1 cellular context compared by ENCODE assay signal in the genomic region with DNA sequence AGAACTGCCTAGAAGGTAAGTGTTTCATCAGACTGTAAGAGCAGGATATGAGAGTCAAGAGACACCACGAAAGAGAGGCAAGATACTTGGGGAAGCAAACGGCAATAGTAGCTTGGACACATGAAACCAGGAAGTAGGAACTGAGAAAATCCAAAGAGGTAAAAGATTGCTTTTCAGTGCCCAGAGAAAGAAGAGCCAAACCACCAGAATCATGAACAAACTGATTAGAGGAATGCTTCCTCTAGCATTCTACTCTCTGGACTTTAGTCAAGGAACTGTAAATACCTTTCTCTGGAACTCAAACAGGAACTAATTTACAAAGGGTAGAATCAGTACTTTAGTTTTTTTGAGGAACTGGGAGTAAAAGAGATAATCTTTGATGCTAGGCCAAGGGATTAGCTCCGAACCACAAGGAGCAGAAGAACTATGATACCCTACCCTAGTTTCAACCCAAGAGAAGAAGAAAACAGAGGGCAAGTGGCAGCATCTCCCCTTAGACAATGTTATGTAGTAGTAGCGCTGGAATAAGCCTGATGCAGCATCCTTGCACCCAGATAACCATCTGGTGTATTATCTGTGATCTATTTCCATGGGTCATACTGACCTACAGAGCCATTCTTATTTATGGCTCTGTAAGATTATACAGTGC.
TF ChIP-seq lines count a peak whose summit lies in the region.

No MANE protein-coding gene starts in this region.

TF ChIP-seq in GM12878, 131 proteins besides CTCF, POLR2A, EP300 and RAD21 (continues in another document):
- TF ChIP-seq RFX5 (IDR thresholded peaks at IDR 0.05; ENCODE audit: low read depth, low read length) (no peak), YY1 (IDR thresholded peaks at IDR 0.05; ENCODE audit: low read depth, low read length) (no peak), PML (IDR thresholded peaks at IDR 0.05; ENCODE audit: low read length) (no peak), WRNIP1 (IDR thresholded peaks at IDR 0.05; ENCODE audit: borderline replicate concordance, low read depth, low read length) (no peak), CBX5 (IDR thresholded peaks at IDR 0.05; ENCODE audit: low read depth) (0 out of 2 replicates have a peak, but pooled peaks have one; percentile 50), TBL1XR1 (IDR thresholded peaks at IDR 0.05; ENCODE audit: low read depth, low read length) (no peak), KLF5 (IDR thresholded peaks at IDR 0.05; ENCODE audit: partially characterized antibody) (no peak), CREB1 (IDR thresholded peaks at IDR 0.05; ENCODE audit: low read depth) (0 out of 2 replicates have a peak, but pooled peaks have one; percentile 25), SREBF1 (IDR thresholded peaks at IDR 0.05; ENCODE audit: low read length) (no peak), POLR2AphosphoS2 (IDR thresholded peaks at IDR 0.05; ENCODE audit: low read depth, low read length) (no peak), ZNF217 (IDR thresholded peaks at IDR 0.05) (0 out of 2 replicates have a peak, but pooled peaks have one; percentile 66), SP1 (IDR thresholded peaks at IDR 0.05; ENCODE audit: low read depth, low read length) (no peak), TAF1 (IDR thresholded peaks at IDR 0.05; ENCODE audit: borderline replicate concordance, low read depth, low read length) (no peak), MYC (IDR thresholded peaks at IDR 0.05; ENCODE audit: insufficient read depth, insufficient read length, insufficient replicate concordance, low read length, severe bottlenecking) (no peak), SIN3A (IDR thresholded peaks at IDR 0.05; ENCODE audit: low read depth, low read length) (no peak), GATAD2B (conservative IDR thresholded peaks at IDR 0.05; ENCODE audit: low read depth) (no peak), SUZ12 (IDR thresholded peaks at IDR 0.05; ENCODE audit: unreplicated experiment) (no peak), ZZZ3 (IDR thresholded peaks at IDR 0.05; ENCODE audit: control insufficient read depth, insufficient read length, low read depth) (no peak), NRF1 (conservative IDR thresholded peaks at IDR 0.05; ENCODE audit: low read depth, low read length) (no peak), PAX8 (IDR thresholded peaks at IDR 0.05) (no peak), MEF2A (IDR thresholded peaks at IDR 0.05; ENCODE audit: insufficient read depth, low read depth, low read length) (0 out of 2 replicates have a peak, but pooled peaks have one; percentile 30), CHD4 (IDR thresholded peaks at IDR 0.05) (no peak), POLR2AphosphoS5 (IDR thresholded peaks at IDR 0.05; ENCODE audit: low read length) (no peak), HDAC2 (IDR thresholded peaks at IDR 0.05) (no peak), ETV6 (conservative IDR thresholded peaks at IDR 0.05 in 1 of 2, IDR thresholded peaks at IDR 0.05 in 1 of 2; ENCODE audit: borderline replicate concordance in 1 of 2, low read depth in 1 of 2) (peak in 1 of 2 experiments; percentile 92; a peak in 2 of 4 replicates), ATF7 (IDR thresholded peaks at IDR 0.05; ENCODE audit: low read depth) (no peak), DPF2 (IDR thresholded peaks at IDR 0.05) (peak; percentile 55; the same call in 1 of the 2 replicates), EED (IDR thresholded peaks at IDR 0.05; ENCODE audit: low read depth) (peak; percentile 75), BHLHE40 (IDR thresholded peaks at IDR 0.05; ENCODE audit: borderline replicate concordance in 1 of 2, low read depth in 2 of 2, low read length in 1 of 2) (no peak), RBBP5 (conservative IDR thresholded peaks at IDR 0.05) (no peak), RCOR1 (conservative IDR thresholded peaks at IDR 0.05; ENCODE audit: low read depth, low read length) (no peak), HCFC1 (IDR thresholded peaks at IDR 0.05; ENCODE audit: low read length) (no peak), NBN (IDR thresholded peaks at IDR 0.05) (no peak), MXI1 (IDR thresholded peaks at IDR 0.05; ENCODE audit: low read depth, low read length) (no peak), ZNF384 (IDR thresholded peaks at IDR 0.05; ENCODE audit: borderline replicate concordance, low read depth, low read length) (no peak), JUNB (IDR thresholded peaks at IDR 0.05) (peak; percentile 35), ZNF274 (IDR thresholded peaks at IDR 0.05; ENCODE audit: insufficient read depth, insufficient read length) (no peak), MTA2 (IDR thresholded peaks at IDR 0.05; ENCODE audit: low read depth) (peak; percentile 52; the same call in 1 of the 2 replicates), CBX3 (IDR thresholded peaks at IDR 0.05; ENCODE audit: borderline replicate concordance, low read depth) (no peak), BCL11A (IDR thresholded peaks at IDR 0.05; ENCODE audit: low read depth, low read length) (no peak), ZNF622 (IDR thresholded peaks at IDR 0.05) (no peak)
- TF ChIP-seq, protein P1, sequence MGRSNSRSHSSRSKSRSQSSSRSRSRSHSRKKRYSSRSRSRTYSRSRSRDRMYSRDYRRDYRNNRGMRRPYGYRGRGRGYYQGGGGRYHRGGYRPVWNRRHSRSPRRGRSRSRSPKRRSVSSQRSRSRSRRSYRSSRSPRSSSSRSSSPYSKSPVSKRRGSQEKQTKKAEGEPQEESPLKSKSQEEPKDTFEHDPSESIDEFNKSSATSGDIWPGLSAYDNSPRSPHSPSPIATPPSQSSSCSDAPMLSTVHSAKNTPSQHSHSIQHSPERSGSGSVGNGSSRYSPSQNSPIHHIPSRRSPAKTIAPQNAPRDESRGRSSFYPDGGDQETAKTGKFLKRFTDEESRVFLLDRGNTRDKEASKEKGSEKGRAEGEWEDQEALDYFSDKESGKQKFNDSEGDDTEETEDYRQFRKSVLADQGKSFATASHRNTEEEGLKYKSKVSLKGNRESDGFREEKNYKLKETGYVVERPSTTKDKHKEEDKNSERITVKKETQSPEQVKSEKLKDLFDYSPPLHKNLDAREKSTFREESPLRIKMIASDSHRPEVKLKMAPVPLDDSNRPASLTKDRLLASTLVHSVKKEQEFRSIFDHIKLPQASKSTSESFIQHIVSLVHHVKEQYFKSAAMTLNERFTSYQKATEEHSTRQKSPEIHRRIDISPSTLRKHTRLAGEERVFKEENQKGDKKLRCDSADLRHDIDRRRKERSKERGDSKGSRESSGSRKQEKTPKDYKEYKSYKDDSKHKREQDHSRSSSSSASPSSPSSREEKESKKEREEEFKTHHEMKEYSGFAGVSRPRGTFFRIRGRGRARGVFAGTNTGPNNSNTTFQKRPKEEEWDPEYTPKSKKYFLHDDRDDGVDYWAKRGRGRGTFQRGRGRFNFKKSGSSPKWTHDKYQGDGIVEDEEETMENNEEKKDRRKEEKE (IDR thresholded peaks at IDR 0.05): no peak
- TF ChIP-seq, protein P2, sequence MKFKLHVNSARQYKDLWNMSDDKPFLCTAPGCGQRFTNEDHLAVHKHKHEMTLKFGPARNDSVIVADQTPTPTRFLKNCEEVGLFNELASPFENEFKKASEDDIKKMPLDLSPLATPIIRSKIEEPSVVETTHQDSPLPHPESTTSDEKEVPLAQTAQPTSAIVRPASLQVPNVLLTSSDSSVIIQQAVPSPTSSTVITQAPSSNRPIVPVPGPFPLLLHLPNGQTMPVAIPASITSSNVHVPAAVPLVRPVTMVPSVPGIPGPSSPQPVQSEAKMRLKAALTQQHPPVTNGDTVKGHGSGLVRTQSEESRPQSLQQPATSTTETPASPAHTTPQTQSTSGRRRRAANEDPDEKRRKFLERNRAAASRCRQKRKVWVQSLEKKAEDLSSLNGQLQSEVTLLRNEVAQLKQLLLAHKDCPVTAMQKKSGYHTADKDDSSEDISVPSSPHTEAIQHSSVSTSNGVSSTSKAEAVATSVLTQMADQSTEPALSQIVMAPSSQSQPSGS (IDR thresholded peaks at IDR 0.05; ENCODE audit: low read length): peak; percentile 57
- TF ChIP-seq, protein P3, sequence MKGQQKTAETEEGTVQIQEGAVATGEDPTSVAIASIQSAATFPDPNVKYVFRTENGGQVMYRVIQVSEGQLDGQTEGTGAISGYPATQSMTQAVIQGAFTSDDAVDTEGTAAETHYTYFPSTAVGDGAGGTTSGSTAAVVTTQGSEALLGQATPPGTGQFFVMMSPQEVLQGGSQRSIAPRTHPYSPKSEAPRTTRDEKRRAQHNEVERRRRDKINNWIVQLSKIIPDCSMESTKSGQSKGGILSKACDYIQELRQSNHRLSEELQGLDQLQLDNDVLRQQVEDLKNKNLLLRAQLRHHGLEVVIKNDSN (IDR thresholded peaks at IDR 0.05; ENCODE audit: borderline replicate concordance, extremely low read length, insufficient read depth, low read depth, low read length): no peak
- TF ChIP-seq, protein P4, sequence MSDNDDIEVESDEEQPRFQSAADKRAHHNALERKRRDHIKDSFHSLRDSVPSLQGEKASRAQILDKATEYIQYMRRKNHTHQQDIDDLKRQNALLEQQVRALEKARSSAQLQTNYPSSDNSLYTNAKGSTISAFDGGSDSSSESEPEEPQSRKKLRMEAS (IDR thresholded peaks at IDR 0.05; ENCODE audit: low read depth, low read length): no peak
- TF ChIP-seq, protein P5, sequence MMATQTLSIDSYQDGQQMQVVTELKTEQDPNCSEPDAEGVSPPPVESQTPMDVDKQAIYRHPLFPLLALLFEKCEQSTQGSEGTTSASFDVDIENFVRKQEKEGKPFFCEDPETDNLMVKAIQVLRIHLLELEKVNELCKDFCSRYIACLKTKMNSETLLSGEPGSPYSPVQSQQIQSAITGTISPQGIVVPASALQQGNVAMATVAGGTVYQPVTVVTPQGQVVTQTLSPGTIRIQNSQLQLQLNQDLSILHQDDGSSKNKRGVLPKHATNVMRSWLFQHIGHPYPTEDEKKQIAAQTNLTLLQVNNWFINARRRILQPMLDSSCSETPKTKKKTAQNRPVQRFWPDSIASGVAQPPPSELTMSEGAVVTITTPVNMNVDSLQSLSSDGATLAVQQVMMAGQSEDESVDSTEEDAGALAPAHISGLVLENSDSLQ (IDR thresholded peaks at IDR 0.05): no peak
- TF ChIP-seq, protein P6, sequence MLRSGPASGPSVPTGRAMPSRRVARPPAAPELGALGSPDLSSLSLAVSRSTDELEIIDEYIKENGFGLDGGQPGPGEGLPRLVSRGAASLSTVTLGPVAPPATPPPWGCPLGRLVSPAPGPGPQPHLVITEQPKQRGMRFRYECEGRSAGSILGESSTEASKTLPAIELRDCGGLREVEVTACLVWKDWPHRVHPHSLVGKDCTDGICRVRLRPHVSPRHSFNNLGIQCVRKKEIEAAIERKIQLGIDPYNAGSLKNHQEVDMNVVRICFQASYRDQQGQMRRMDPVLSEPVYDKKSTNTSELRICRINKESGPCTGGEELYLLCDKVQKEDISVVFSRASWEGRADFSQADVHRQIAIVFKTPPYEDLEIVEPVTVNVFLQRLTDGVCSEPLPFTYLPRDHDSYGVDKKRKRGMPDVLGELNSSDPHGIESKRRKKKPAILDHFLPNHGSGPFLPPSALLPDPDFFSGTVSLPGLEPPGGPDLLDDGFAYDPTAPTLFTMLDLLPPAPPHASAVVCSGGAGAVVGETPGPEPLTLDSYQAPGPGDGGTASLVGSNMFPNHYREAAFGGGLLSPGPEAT (IDR thresholded peaks at IDR 0.05; ENCODE audit: low read depth): 0 out of 2 replicates have a peak, but pooled peaks have one; percentile 41
- TF ChIP-seq, protein P7, sequence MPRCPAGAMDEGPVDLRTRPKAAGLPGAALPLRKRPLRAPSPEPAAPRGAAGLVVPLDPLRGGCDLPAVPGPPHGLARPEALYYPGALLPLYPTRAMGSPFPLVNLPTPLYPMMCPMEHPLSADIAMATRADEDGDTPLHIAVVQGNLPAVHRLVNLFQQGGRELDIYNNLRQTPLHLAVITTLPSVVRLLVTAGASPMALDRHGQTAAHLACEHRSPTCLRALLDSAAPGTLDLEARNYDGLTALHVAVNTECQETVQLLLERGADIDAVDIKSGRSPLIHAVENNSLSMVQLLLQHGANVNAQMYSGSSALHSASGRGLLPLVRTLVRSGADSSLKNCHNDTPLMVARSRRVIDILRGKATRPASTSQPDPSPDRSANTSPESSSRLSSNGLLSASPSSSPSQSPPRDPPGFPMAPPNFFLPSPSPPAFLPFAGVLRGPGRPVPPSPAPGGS (IDR thresholded peaks at IDR 0.05; ENCODE audit: borderline replicate concordance, insufficient read depth, low read depth, low read length, poor library complexity, severe bottlenecking): no peak
- TF ChIP-seq, protein P8, sequence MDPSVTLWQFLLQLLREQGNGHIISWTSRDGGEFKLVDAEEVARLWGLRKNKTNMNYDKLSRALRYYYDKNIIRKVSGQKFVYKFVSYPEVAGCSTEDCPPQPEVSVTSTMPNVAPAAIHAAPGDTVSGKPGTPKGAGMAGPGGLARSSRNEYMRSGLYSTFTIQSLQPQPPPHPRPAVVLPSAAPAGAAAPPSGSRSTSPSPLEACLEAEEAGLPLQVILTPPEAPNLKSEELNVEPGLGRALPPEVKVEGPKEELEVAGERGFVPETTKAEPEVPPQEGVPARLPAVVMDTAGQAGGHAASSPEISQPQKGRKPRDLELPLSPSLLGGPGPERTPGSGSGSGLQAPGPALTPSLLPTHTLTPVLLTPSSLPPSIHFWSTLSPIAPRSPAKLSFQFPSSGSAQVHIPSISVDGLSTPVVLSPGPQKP (IDR thresholded peaks at IDR 0.05; ENCODE audit: low read depth, low read length): no peak
- TF ChIP-seq, protein P9, sequence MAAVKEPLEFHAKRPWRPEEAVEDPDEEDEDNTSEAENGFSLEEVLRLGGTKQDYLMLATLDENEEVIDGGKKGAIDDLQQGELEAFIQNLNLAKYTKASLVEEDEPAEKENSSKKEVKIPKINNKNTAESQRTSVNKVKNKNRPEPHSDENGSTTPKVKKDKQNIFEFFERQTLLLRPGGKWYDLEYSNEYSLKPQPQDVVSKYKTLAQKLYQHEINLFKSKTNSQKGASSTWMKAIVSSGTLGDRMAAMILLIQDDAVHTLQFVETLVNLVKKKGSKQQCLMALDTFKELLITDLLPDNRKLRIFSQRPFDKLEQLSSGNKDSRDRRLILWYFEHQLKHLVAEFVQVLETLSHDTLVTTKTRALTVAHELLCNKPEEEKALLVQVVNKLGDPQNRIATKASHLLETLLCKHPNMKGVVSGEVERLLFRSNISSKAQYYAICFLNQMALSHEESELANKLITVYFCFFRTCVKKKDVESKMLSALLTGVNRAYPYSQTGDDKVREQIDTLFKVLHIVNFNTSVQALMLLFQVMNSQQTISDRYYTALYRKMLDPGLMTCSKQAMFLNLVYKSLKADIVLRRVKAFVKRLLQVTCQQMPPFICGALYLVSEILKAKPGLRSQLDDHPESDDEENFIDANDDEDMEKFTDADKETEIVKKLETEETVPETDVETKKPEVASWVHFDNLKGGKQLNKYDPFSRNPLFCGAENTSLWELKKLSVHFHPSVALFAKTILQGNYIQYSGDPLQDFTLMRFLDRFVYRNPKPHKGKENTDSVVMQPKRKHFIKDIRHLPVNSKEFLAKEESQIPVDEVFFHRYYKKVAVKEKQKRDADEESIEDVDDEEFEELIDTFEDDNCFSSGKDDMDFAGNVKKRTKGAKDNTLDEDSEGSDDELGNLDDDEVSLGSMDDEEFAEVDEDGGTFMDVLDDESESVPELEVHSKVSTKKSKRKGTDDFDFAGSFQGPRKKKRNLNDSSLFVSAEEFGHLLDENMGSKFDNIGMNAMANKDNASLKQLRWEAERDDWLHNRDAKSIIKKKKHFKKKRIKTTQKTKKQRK (IDR thresholded peaks at IDR 0.05; ENCODE audit: low read depth, low read length): no peak
